Comparison of ENCODE assay signal across 8 cellular contexts in genomic region chr12:68358532-68359485, GRCh38. TPM values are rescaled to one million over a fixed set of nuclear protein-coding genes. Genes with fewer than 3 reads are reported as not detected.
DNase-seq lines count a peak whose midpoint lies in the region; ATAC-seq and TF ChIP-seq lines count a peak whose summit lies in the region.

No MANE protein-coding gene starts in this region.

- DNase-seq in GM03348 (ENCODE audit: low spot score) = peak; percentile 66
- peak; percentile 50 to 66 for DNase-seq in SJSA1 (ENCODE audit: low read depth in 1 of 2, low spot score in 2 of 2)
- peak; percentile 70 to 89 (median 75) for DNase-seq in adrenal gland
- peak; percentile 75 for DNase-seq in right atrium auricular region (ENCODE audit: low spot score)
- DNase-seq in retinal pigment epithelial cell (ENCODE audit: low read depth) = peak; percentile 38
- no peak for DNase-seq in OCI-M2 (lab: John Stamatoyannopoulos, UW; ENCODE audit: unreplicated experiment)

- ATAC-seq in GM21619 (IDR thresholded peaks at IDR 0.05; ENCODE audit: unreplicated experiment) = peak; percentile 71

- H3K27me3 ChIP-seq in HUES6 (ENCODE audit: control insufficient read depth, insufficient read depth, low read length) = peaks cover 5% of the 10 kb centered on the region; the same call in 1 of the 2 replicates
- no peaks in the 10 kb centered on the region for H3K27me3 ChIP-seq in SJSA1 (replicated peaks)
- H3K27me3 ChIP-seq in adrenal gland = no peaks in the 10 kb centered on the region
- H3K27me3 ChIP-seq in right atrium auricular region = no peaks in the 10 kb centered on the region

- H3K9ac ChIP-seq in HUES6 (ENCODE audit: low read length) = peak overlapping the region; percentile 58

- WGBS in adrenal gland, 4 donors = 19 to 25% (median 21%) methylated on average over 10 of the region's 10 CpGs

- no peaks in the 10 kb centered on the region for H3K36me3 ChIP-seq in HUES6 (ENCODE audit: control insufficient read depth, insufficient read depth, low read length)
- H3K36me3 ChIP-seq in SJSA1 = no peaks in the 10 kb centered on the region
- H3K36me3 ChIP-seq in adrenal gland (replicated peaks in 1 of 2) = no peaks in the 10 kb centered on the region
- H3K36me3 ChIP-seq in right atrium auricular region = no peaks in the 10 kb centered on the region

- TF ChIP-seq CTCF in adrenal gland (IDR thresholded peaks at IDR 0.05) (peak; percentile 64 to 86 (median 79)), right atrium auricular region (IDR thresholded peaks at IDR 0.05) (peak; percentile 62 to 81), retinal pigment epithelial cell (conservative IDR thresholded peaks at IDR 0.05; ENCODE audit: low read depth, low read length) (peak; percentile 78)

- no peak for TF ChIP-seq POLR2A in adrenal gland (IDR thresholded peaks at IDR 0.05)

- H3K4me1 ChIP-seq in HUES6 (ENCODE audit: control insufficient read depth, insufficient read depth, low read length) (peaks cover 8% of the 10 kb centered on the region; the same call in 1 of the 2 replicates), SJSA1 (replicated peaks) (peaks cover 8% of the 10 kb centered on the region), adrenal gland (replicated peaks in 1 of 2) (peaks cover 4 to 11% of the 10 kb centered on the region in 2 donors), right atrium auricular region (peaks cover 0 to 9% of the 10 kb centered on the region in 2 donors)

- intact Hi-C loops in adrenal gland (cut with DNase I) = no loop called here

- H3K27ac ChIP-seq in HUES6 (ENCODE audit: low read depth, low read length) (0 out of 2 replicates have a peak overlapping the region, but pooled peaks have one; percentile 50), SJSA1 (no peak overlapping the region), adrenal gland (peak overlapping the region in 1 of 5 donors; percentile 74), right atrium auricular region (no peak overlapping the region)

- no peaks in the 10 kb centered on the region for H3K9me3 ChIP-seq in HUES6 (ENCODE audit: control insufficient read depth, insufficient read depth, low read depth, low read length)
- H3K9me3 ChIP-seq in SJSA1 (replicated peaks) = no peaks in the 10 kb centered on the region
- no peaks in the 10 kb centered on the region for H3K9me3 ChIP-seq in adrenal gland (replicated peaks in 1 of 3)
- no peaks in the 10 kb centered on the region for H3K9me3 ChIP-seq in right atrium auricular region

- H3K4me3 ChIP-seq in HUES6 (ENCODE audit: low read depth, low read length) (peak overlapping the region; percentile 49), SJSA1 (no peak overlapping the region), adrenal gland (no peak overlapping the region), right atrium auricular region (no peak overlapping the region), retinal pigment epithelial cell (ENCODE audit: low read length) (no peak overlapping the region)

RNA-seq across cellular contexts. Expression of gene MDM1, which starts 26.6 kb away (rescaled TPM):
- total RNA-seq in SJSA1 (2014; rRNA removed; shearing (Covaris generic)) = 11.2 and 17.1 TPM in 2 replicates
- 10 to 100 TPM in 4 of 8 donors, 1 to 10 TPM in 4; 6.5 to 14.0 (median 10.0) TPM for total RNA-seq in adrenal gland
- 10 to 100 TPM in 2 of 3 donors, 1 to 10 TPM in 1; 8.0 to 12.3 (median 10.4) TPM for polyA plus RNA-seq in adrenal gland
- 10 to 100 TPM in 1 of 2 donors, 1 to 10 TPM in 1; 8.3 to 12.8 TPM for total RNA-seq in right atrium auricular region
